In genomic region chr9:33164138-33164809, GRCh38 we compare ENCODE assay signal across 8 cellular contexts. TPM values are rescaled to one million over a fixed set of nuclear protein-coding genes. Genes with fewer than 3 reads are reported as not detected.
DNase-seq lines count a peak whose midpoint lies in the region; ATAC-seq and TF ChIP-seq lines count a peak whose summit lies in the region.

No MANE protein-coding gene starts in this region.

- POLR2A ChIA-PET in GM10248 (lab: Yijun Ruan, JAX): interaction anchor here (0.9 kb wide), 1 partner anchor 139 kb away, joined by 3 read pairs; the partner anchor contains the start of gene DNAJA1

- CTCF ChIA-PET in GM10248 (lab: Yijun Ruan, JAX): interaction anchor here (4.9 to 7.5 kb wide), 2 partner anchors 14 to 22 kb away, joined by 40 to 52 read pairs; no protein-coding TSS in a partner anchor

- ATAC-seq in GM21825 (IDR thresholded peaks at IDR 0.05; ENCODE audit: unreplicated experiment) (peak; percentile 11), T-helper 17 cell (no peak), HG03457 (IDR thresholded peaks at IDR 0.05; ENCODE audit: unreplicated experiment) (no peak)
- ATAC-seq in stimulated activated effector memory CD8-positive, alpha-beta T cell treated with anti-CD3 and anti-CD28 coated beads, Interleukin-12 subunit alpha, Interleukin-12 subunit beta, amount 100 ng/mL, for 72 hours: no peak

- peak overlapping the region; percentile 99 for H3K27ac Mint-ChIP-seq in T-helper 17 cell
- H3K27ac Mint-ChIP-seq in stimulated activated effector memory CD8-positive, alpha-beta T cell treated with anti-CD3 and anti-CD28 coated beads, Interleukin-12 subunit alpha, Interleukin-12 subunit beta, amount 100 ng/mL, for 72 hours: peak overlapping the region; percentile 97

- peaks cover 2% of the 10 kb centered on the region for H3K36me3 Mint-ChIP-seq in T-helper 17 cell (ENCODE audit: low read depth)
- peaks cover 35% of the 10 kb centered on the region for H3K36me3 Mint-ChIP-seq in stimulated activated effector memory CD8-positive, alpha-beta T cell treated with anti-CD3 and anti-CD28 coated beads, Interleukin-12 subunit alpha, Interleukin-12 subunit beta, amount 100 ng/mL, for 72 hours

- H3K27me3 Mint-ChIP-seq in T-helper 17 cell: no peaks in the 10 kb centered on the region

- peak overlapping the region; percentile 98 for H3K4me3 Mint-ChIP-seq in T-helper 17 cell
- H3K4me3 Mint-ChIP-seq in stimulated activated effector memory CD8-positive, alpha-beta T cell treated with anti-CD3 and anti-CD28 coated beads, Interleukin-12 subunit alpha, Interleukin-12 subunit beta, amount 100 ng/mL, for 72 hours: peak overlapping the region; percentile 97

- TF ChIP-seq CTCF in GM10248 (IDR thresholded peaks at IDR 0.05; ENCODE audit: control extremely low read depth, extremely low read depth, low read depth, missing control alignments) (no peak), foreskin fibroblast (IDR thresholded peaks at IDR 0.05; ENCODE audit: low read depth, low read length) (no peak)

- peak overlapping the region; percentile 92 to 97 for H3K4me3 ChIP-seq in foreskin fibroblast (ENCODE audit: low read depth in 1 of 2, low read length in 2 of 2)

- H3K4me1 Mint-ChIP-seq in T-helper 17 cell: peaks cover 72% of the 10 kb centered on the region
- H3K4me1 Mint-ChIP-seq in stimulated activated effector memory CD8-positive, alpha-beta T cell treated with anti-CD3 and anti-CD28 coated beads, Interleukin-12 subunit alpha, Interleukin-12 subunit beta, amount 100 ng/mL, for 72 hours: peaks cover 82% of the 10 kb centered on the region

- H3K9me3 Mint-ChIP-seq in stimulated activated effector memory CD8-positive, alpha-beta T cell treated with anti-CD3 and anti-CD28 coated beads, Interleukin-12 subunit alpha, Interleukin-12 subunit beta, amount 100 ng/mL, for 72 hours: no peaks in the 10 kb centered on the region

- DNase-seq in GM10248 (ENCODE audit: extremely low spot score) (peak; percentile 55), T-helper 17 cell (no peak), foreskin fibroblast (no peak), OCI-M2 (lab: John Stamatoyannopoulos, UW; ENCODE audit: unreplicated experiment) (no peak), KBM-7 (no peak)
- DNase-seq in stimulated activated effector memory CD8-positive, alpha-beta T cell treated with anti-CD3 and anti-CD28 coated beads, Interleukin-12 subunit alpha, Interleukin-12 subunit beta, amount 100 ng/mL, for 72 hours (ENCODE audit: low spot score in 2 of 2): peak in 1 of 2 donors; percentile 70

- in situ Hi-C loops in KBM-7 (cut with MboI; ENCODE audit: low pct_unique_long_range_greater_than_20kb, low sequenced_read_pairs): no loop called here

- no peaks in the 10 kb centered on the region for H3K9me3 ChIP-seq in T-helper 17 cell (ENCODE audit: control insufficient read depth, low read length, poor library complexity, severe bottlenecking)

RNA-seq across cellular contexts. Expression of gene B4GALT1, which starts 2.9 kb away (rescaled TPM):
- 100 to 1,000 TPM; 106 to 126 TPM for total RNA-seq in T-helper 17 cell
